Comparison of ENCODE assay signal across 8 cellular contexts in genomic region chr4:78057600-78058560, GRCh38. TPM values are rescaled to one million over a fixed set of nuclear protein-coding genes. Genes with fewer than 3 reads are reported as not detected.
A peak's percentile ranks its signal among the peaks of the same experiment; 100 is the strongest.
DNase-seq lines count a peak whose midpoint lies in the region; ATAC-seq and TF ChIP-seq lines count a peak whose summit lies in the region.

No MANE protein-coding gene starts in this region.

- H3K36me3 ChIP-seq in mucosa of descending colon (ENCODE audit: low read depth) (no peaks in the 10 kb centered on the region), thoracic aorta (no peaks in the 10 kb centered on the region)

- H3K27me3 ChIP-seq in thoracic aorta (replicated peaks; ENCODE audit: insufficient read depth), result no peaks in the 10 kb centered on the region

- intact Hi-C loops in mucosa of descending colon (cut with DNase I, micrococcal nuclease), result loop anchor here in 1 of 2 donors (5.0 kb wide), 1 partner anchor 454 kb away; no protein-coding TSS in a partner anchor

- H3K4me3 ChIP-seq in WI38 (ENCODE audit: low read depth, low read length) (peak overlapping the region; percentile 62), epithelial cell of proximal tubule (ENCODE audit: low read depth, low read length) (peak overlapping the region; percentile 75), mucosa of descending colon (no peak overlapping the region), thoracic aorta (peak overlapping the region; percentile 78)

- H3K4me1 ChIP-seq in mucosa of descending colon (ENCODE audit: low read depth) (peaks cover 22% of the 10 kb centered on the region), thoracic aorta (ENCODE audit: control insufficient read depth in 1 of 2, low read depth in 2 of 2) (peaks cover 3 to 12% of the 10 kb centered on the region in 2 donors)

- no peaks in the 10 kb centered on the region for H3K9me3 ChIP-seq in mucosa of descending colon
- no peaks in the 10 kb centered on the region for H3K9me3 ChIP-seq in thoracic aorta

- no peak for TF ChIP-seq CTCF in WI38 (IDR thresholded peaks at IDR 0.05; ENCODE audit: low read depth, low read length)
- no peak for TF ChIP-seq CTCF in epithelial cell of proximal tubule (conservative IDR thresholded peaks at IDR 0.05; ENCODE audit: low read depth, low read length)
- TF ChIP-seq CTCF in mucosa of descending colon (IDR thresholded peaks at IDR 0.05), result no peak
- TF ChIP-seq CTCF in thoracic aorta (IDR thresholded peaks at IDR 0.05), result no peak

- DNase-seq in NCI-H446 (lab: John Stamatoyannopoulos, UW), result peak; percentile 37 to 53
- no peak for DNase-seq in NCI-H446 treated with DMSO at 0.1 percent for 48 hours (lab: John Stamatoyannopoulos, UW)
- DNase-seq in HuH-7.5 (ENCODE audit: low spot score), result peak; percentile 27
- no peak for DNase-seq in epithelial cell of proximal tubule (ENCODE audit: low read depth)
- peak; percentile 35 to 55 (median 51) for DNase-seq in mucosa of descending colon
- no peak for DNase-seq in thoracic aorta (ENCODE audit: low spot score)

- ATAC-seq in mucosa of descending colon (peak; percentile 46), thoracic aorta (ENCODE audit: insufficient number of reproducible peaks, low FRiP score, low read depth) (no peak), HG03460 (IDR thresholded peaks at IDR 0.05; ENCODE audit: unreplicated experiment) (no peak)

- peak overlapping the region; percentile 40 to 77 for H3K27ac ChIP-seq in thoracic aorta

RNA-seq across cellular contexts. Expression of gene FRAS1, which starts 0.8 kb away (rescaled TPM):
- 7.0 and 9.1 TPM in 2 replicates for total RNA-seq in epithelial cell of proximal tubule
- total RNA-seq in mucosa of descending colon, result 1 to 10 TPM; 1.2 to 9.3 (median 2.2) TPM
- total RNA-seq in thoracic aorta, result 1 to 10 TPM; 2.0 to 7.1 TPM

Comparison
In these comparisons a context has a peak if more than half of its experiments do, and no peak if none do; other contexts are left out.
1. DNase-seq: peak in NCI-H446 (2 of 2), HuH-7.5 (single experiment) and mucosa of descending colon (3 of 3); none in NCI-H446 treated with DMSO at 0.1 percent for 48 hours (single experiment), epithelial cell of proximal tubule (single experiment) and thoracic aorta (single experiment).